8 cellular contexts compared by ENCODE assay signal in the genomic region with DNA sequence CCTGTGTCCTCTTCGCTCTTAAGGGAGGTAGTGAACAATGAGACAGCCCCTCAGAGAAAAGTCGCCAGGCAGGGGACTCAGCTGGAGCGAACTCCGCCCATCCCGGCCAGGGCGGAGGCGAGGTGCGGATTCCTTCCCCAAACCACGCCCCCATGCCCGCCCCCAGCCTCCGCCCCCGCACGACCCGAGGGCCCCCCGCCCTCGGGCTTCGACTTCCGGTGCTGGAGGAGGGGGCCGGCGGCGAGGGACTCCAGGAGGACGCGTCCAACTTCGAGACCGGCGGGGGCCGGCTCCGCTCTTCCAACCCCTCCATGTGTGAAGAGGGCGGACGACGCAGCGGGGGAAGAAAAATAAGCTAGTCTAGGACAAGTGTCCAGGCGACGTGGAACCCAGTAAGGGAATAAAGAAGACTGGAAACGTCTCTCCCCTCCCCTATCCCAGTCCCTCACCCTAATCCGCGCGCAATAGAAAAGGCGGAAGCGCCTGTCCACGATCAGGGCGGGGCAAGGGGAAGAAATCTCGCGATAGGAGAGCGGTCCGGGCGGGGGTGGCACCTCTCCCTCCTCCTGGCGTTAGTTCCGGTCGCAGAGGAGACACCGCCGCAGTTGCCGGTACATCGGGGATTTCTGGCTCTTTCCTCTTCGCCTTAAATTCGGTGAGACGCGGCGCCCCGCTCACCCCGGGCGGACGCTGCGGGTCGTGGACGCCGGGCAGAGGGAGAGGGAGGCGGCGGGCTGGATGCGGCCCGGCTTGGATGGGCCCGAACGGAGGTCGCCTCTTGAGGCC. TPM values are rescaled to one million over a fixed set of nuclear protein-coding genes. Genes with fewer than 3 reads are reported as not detected.
DNase-seq lines count a peak whose midpoint lies in the region; ATAC-seq and TF ChIP-seq lines count a peak whose summit lies in the region.

TSS of gene BZW1 (plus strand) at position 575 of the 786 bp plus-strand sequence. CDS start 1,308 bp downstream, outside the sequence.

- H3K4me1 ChIP-seq in KMS-11 (ENCODE audit: low read depth, poor library complexity, severe bottlenecking) (peaks cover 42% of the 10 kb centered on the region), Peyer's patch (peaks cover 0 to 35% (median 8%) of the 10 kb centered on the region in 4 donors), muscle layer of duodenum (ENCODE audit: control insufficient read depth in 1 of 2, insufficient read depth in 2 of 2, low read length in 2 of 2) (peaks cover 7 to 44% of the 10 kb centered on the region in 2 donors)

- TF ChIP-seq POLR2A in Peyer's patch (IDR thresholded peaks at IDR 0.05): peak; percentile 97 to 98

- peak; percentile 74 for ATAC-seq in GM21737 (IDR thresholded peaks at IDR 0.05; ENCODE audit: unreplicated experiment)
- ATAC-seq in esophagus mucosa: peak; percentile 96

- H3K9me3 ChIP-seq in Peyer's patch: no peaks in the 10 kb centered on the region
- H3K9me3 ChIP-seq in muscle layer of duodenum (ENCODE audit: control insufficient read depth in 1 of 2, low read length in 2 of 2): no peaks in the 10 kb centered on the region

- peak within 1 kb of the TSS; percentile 99 for H3K4me2 ChIP-seq in KMS-11

- peaks cover 47% of the 10 kb centered on the region for H3K79me2 ChIP-seq in KMS-11 (ENCODE audit: insufficient read depth, low read depth)

- peak within 1 kb of the TSS; percentile 69 for H2AFZ ChIP-seq in KMS-11 (ENCODE audit: low read depth)

- TF ChIP-seq CTCF in KMS-11 (conservative IDR thresholded peaks at IDR 0.05; ENCODE audit: low read depth, low read length): no peak
- peak in 2 of 6 experiments; percentile 1 to 4 for TF ChIP-seq CTCF in Peyer's patch (IDR thresholded peaks at IDR 0.05)

- H3K27ac ChIP-seq in KMS-11: peak within 1 kb of the TSS; percentile 86
- peak within 1 kb of the TSS; percentile 94 to 99 (median 98) for H3K27ac ChIP-seq in Peyer's patch
- H3K27ac ChIP-seq in muscle layer of duodenum (ENCODE audit: low read length): peak within 1 kb of the TSS; percentile 96

- H3K4me3 ChIP-seq in KMS-11 (IDR thresholded peaks at IDR 0.05; ENCODE audit: insufficient read depth, low read depth, low read length): peak within 1 kb of the TSS; percentile 85
- peak within 1 kb of the TSS; percentile 79 to 99 (median 96) for H3K4me3 ChIP-seq in Peyer's patch
- H3K4me3 ChIP-seq in muscle layer of duodenum (ENCODE audit: low read depth in 1 of 2, low read length in 2 of 2): peak within 1 kb of the TSS; percentile 91

- H3K36me3 ChIP-seq in KMS-11 (ENCODE audit: insufficient read depth) (peaks cover 7% of the 10 kb centered on the region; the same call in 1 of the 2 replicates), Peyer's patch (peaks cover 0 to 26% (median 0%) of the 10 kb centered on the region in 3 donors), muscle layer of duodenum (ENCODE audit: control insufficient read depth in 1 of 2, insufficient read depth in 2 of 2, low read length in 2 of 2) (peaks cover 28 to 32% of the 10 kb centered on the region in 2 donors)

- DNase-seq in DMS53 treated with DMSO at 0.1 percent for 48 hours (lab: John Stamatoyannopoulos, UW; ENCODE audit: unreplicated experiment) (peak; percentile 95), Peyer's patch (peak; percentile 94 to 98 (median 97))
- DNase-seq in activated T-cell treated with anti-CD3 and anti-CD28 coated beads, Interleukin-2, amount 50 U/mL, for 48 hours: peak; percentile 98
- DNase-seq in stimulated activated CD8-positive, alpha-beta memory T cell treated with anti-CD3 and anti-CD28 coated beads, Interleukin-7, amount 100 ng/mL, for 4 hours (ENCODE audit: low read depth in 2 of 2): peak; percentile 93 to 95

- H3K27me3 ChIP-seq in KMS-11 (ENCODE audit: insufficient read depth, low read depth) (no peaks in the 10 kb centered on the region), Peyer's patch (no peaks in the 10 kb centered on the region), muscle layer of duodenum (ENCODE audit: low read depth, low read length) (no peaks in the 10 kb centered on the region)

- peak within 1 kb of the TSS; percentile 94 for H3K9ac ChIP-seq in KMS-11

- no peaks in the 10 kb centered on the region for H4K20me1 ChIP-seq in KMS-11 (ENCODE audit: insufficient read depth)

RNA-seq across cellular contexts. Expression of gene BZW1, which starts in this region (rescaled TPM):
- total RNA-seq in Peyer's patch (100 to 1,000 TPM; 122 to 236 (median 133) TPM), esophagus mucosa (268 TPM)

Comparison
In these comparisons a context has a peak if more than half of its experiments do, and no peak if none do; other contexts are left out.
1. Peak in every context shown above with its lines: DNase-seq, ATAC-seq, H3K4me3 ChIP-seq and H3K27ac ChIP-seq.